Comparison of ENCODE assay signal across 13 cellular contexts in the genomic region with DNA sequence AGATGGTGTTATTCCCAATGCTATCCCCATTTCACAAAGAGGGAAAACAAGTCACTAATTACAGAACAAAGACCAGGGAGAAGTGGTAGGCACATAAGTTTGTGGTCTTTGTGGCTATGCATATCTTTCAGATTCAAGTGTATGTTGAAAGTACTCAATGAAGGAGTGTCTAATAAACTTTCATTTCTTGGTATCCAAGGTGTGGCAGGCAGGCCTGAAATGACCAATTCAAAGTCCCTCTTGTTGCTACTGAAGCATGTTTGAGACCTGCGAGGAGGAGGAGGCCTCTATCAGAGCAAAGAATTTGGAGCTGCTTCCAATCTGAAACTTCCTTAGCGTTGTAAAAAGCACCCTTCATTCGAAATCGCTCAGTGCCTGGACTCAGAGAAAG.
DNase-seq lines count a peak whose midpoint lies in the region; ATAC-seq and TF ChIP-seq lines count a peak whose summit lies in the region.
"Had no signal": no experiment of that assay in that cellular context is flagged by ENCODE, and none has a peak within 500 bp of the region (broad histone marks: within the 10 kb centered on the region; RNA-seq: fewer than 3 reads in every experiment).

No MANE protein-coding gene starts in this region.

- H3K4me3 ChIP-seq in HUES6 (ENCODE audit: low read depth, low read length) (peak overlapping the region; percentile 27; the same call in 1 of the 2 replicates), fibroblast of lung (replicated peaks in 1 of 4; ENCODE audit: control extremely low read depth in 1 of 4, insufficient read depth in 1 of 4, low read depth in 3 of 4, low read length in 4 of 4) (peak overlapping the region in 1 of 4 experiments; percentile 20), sigmoid colon (peak overlapping the region in 3 of 4 donors; percentile 11 to 22 (median 14))
- H3K4me3 ChIP-seq: BLaER1 treated with 17β-estradiol and CSF1 and Interleukin-3, amounts not matched to agents 10 nM and 100 nM; prostate gland had no signal

- ATAC-seq in left lobe of liver = no peak

- peaks cover 49% of the 10 kb centered on the region for H3K4me1 ChIP-seq in ES-I3 (ENCODE audit: insufficient read depth, low read length)
- peaks cover 59% of the 10 kb centered on the region for H3K4me1 ChIP-seq in HUES6 (ENCODE audit: control insufficient read depth, insufficient read depth, low read length)
- H3K4me1 ChIP-seq in fibroblast of lung (ENCODE audit: control insufficient read depth, extremely low read depth, insufficient read depth, low read length) = peaks cover 2% of the 10 kb centered on the region
- peaks cover 0 to 48% (median 30%) of the 10 kb centered on the region in 4 donors for H3K4me1 ChIP-seq in sigmoid colon

- 60 to 64% methylated on average over 4 of the region's 4 CpGs for WGBS in sigmoid colon, 2 donors

- H2AFZ ChIP-seq in fibroblast of lung (ENCODE audit: low read length) = peak overlapping the region; percentile 59

- H3K27ac ChIP-seq in HUES6 (ENCODE audit: low read depth, low read length) = peak overlapping the region; percentile 63; the same call in 1 of the 2 replicates
- H3K27ac ChIP-seq in fibroblast of lung (ENCODE audit: insufficient read depth, low read length) = no peak overlapping the region
- H3K27ac ChIP-seq in sigmoid colon = peak overlapping the region; percentile 68 to 84 (median 74)
- H3K27ac ChIP-seq: BLaER1 treated with 17β-estradiol and CSF1 and Interleukin-3, amounts not matched to agents 10 nM and 100 nM had no signal

- TF ChIP-seq CTCF in fibroblast of lung (conservative IDR thresholded peaks at IDR 0.05 in 1 of 2, IDR thresholded peaks at IDR 0.05 in 1 of 2; ENCODE audit: low read depth in 1 of 2, low read length in 2 of 2) = no peak
- no peak for TF ChIP-seq CTCF in sigmoid colon (IDR thresholded peaks at IDR 0.05)

- H3K36me3 ChIP-seq in ES-I3 (ENCODE audit: insufficient read depth, low read length) (no peaks in the 10 kb centered on the region), HUES6 (ENCODE audit: control insufficient read depth, insufficient read depth, low read length) (no peaks in the 10 kb centered on the region), fibroblast of lung (ENCODE audit: control insufficient read depth, insufficient read depth, low read length) (no peaks in the 10 kb centered on the region), sigmoid colon (no peaks in the 10 kb centered on the region)
- H3K36me3 ChIP-seq: BLaER1 treated with 17β-estradiol and CSF1 and Interleukin-3, amounts not matched to agents 10 nM and 100 nM; prostate gland had no signal

- H3K79me2 ChIP-seq in fibroblast of lung (ENCODE audit: control insufficient read depth, insufficient read depth, low read length) = no peaks in the 10 kb centered on the region

- H3K4me2 ChIP-seq in fibroblast of lung (ENCODE audit: extremely low read depth, insufficient read depth, low read length) = peak overlapping the region; percentile 75
- H3K4me2 ChIP-seq: SK-N-SH had no signal

- no peaks in the 10 kb centered on the region for H3K9me3 ChIP-seq in ES-I3 (ENCODE audit: control insufficient read depth, insufficient read depth, low read length)
- H3K9me3 ChIP-seq in HUES6 (ENCODE audit: control insufficient read depth, insufficient read depth, low read depth, low read length) = no peaks in the 10 kb centered on the region
- H3K9me3 ChIP-seq in fibroblast of lung (ENCODE audit: control insufficient read depth, insufficient read depth, low read depth, low read length) = no peaks in the 10 kb centered on the region
- H3K9me3 ChIP-seq in sigmoid colon = no peaks in the 10 kb centered on the region
- H3K9me3 ChIP-seq: prostate gland, SK-N-SH had no signal

- intact Hi-C loops in sigmoid colon (cut with DNase I) = loop anchor here (2.0 to 10.0 kb wide), 3 partner anchors 32 to 142 kb away; no protein-coding TSS in a partner anchor

- no peaks in the 10 kb centered on the region for H4K20me1 ChIP-seq in fibroblast of lung (ENCODE audit: control insufficient read depth, extremely low read depth, insufficient read depth, low read length)
- H4K20me1 ChIP-seq: BLaER1 treated with 17β-estradiol and CSF1 and Interleukin-3, amounts not matched to agents 10 nM and 100 nM had no signal

- H3K27me3 ChIP-seq in HUES6 (ENCODE audit: control insufficient read depth, insufficient read depth, low read length) (no peaks in the 10 kb centered on the region), fibroblast of lung (ENCODE audit: control insufficient read depth, insufficient read depth, low read length) (no peaks in the 10 kb centered on the region), sigmoid colon (no peaks in the 10 kb centered on the region)
- H3K27me3 ChIP-seq: BLaER1 treated with 17β-estradiol and CSF1 and Interleukin-3, amounts not matched to agents 10 nM and 100 nM had no signal

- TF ChIP-seq POLR2A in sigmoid colon (IDR thresholded peaks at IDR 0.05) = no peak

- in situ Hi-C loops in G401 (cut with HindIII; ENCODE audit: low sequenced_read_pairs) = no loop called here

- no peak for TF ChIP-seq EP300 in sigmoid colon (IDR thresholded peaks at IDR 0.05)

- peak overlapping the region; percentile 31; the same call in 1 of the 2 replicates for H3K9ac ChIP-seq in ES-I3 (ENCODE audit: low read depth, low read length)
- peak overlapping the region; percentile 41 for H3K9ac ChIP-seq in HUES6 (ENCODE audit: low read length)
- no peak overlapping the region for H3K9ac ChIP-seq in fibroblast of lung (ENCODE audit: insufficient read depth, low read length)
- H3K9ac ChIP-seq: BLaER1 treated with 17β-estradiol and CSF1 and Interleukin-3, amounts not matched to agents 10 nM and 100 nM; SK-N-SH had no signal

- DNase-seq in fibroblast of lung (ENCODE audit: low read depth in 2 of 2) (no peak), sigmoid colon (no peak), amniotic stem cell (lab: John Stamatoyannopoulos, UW) (no peak), G401 (ENCODE audit: low spot score) (no peak), AG20443 (ENCODE audit: low spot score) (no peak), left lobe of liver (ENCODE audit: low spot score) (no peak)
- DNase-seq: foreskin melanocyte, GDM1, SK-N-SH had no signal
